ENCODE assay signal across 21 cellular contexts in the genomic region with DNA sequence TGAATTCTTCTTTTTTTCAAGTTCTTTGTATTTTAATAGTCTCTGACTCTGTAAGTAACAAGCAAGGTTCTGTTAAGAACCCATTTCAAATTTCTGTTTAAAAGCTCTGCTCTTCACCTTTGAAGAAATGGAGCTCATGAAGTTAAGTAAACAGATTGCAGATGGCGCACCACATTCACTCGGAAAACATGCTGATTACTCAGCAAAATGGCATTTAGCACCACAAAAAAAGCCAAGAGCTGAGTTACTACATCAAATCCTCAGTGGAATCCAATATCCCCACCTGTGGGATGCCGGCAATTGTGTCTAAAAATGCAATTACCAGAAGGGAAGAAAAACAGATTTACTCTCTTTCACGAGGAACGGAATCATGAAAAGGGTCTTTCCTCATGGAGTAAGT.
DNase-seq lines count a peak whose midpoint lies in the region; ATAC-seq and TF ChIP-seq lines count a peak whose summit lies in the region.
"Had no signal": no experiment of that assay in that cellular context is flagged by ENCODE, and none has a peak within 500 bp of the region (broad histone marks: within the 10 kb centered on the region; RNA-seq: fewer than 3 reads in every experiment).

No MANE protein-coding gene starts in this region.

- H3K9me3 ChIP-seq in RWPE2 (ENCODE audit: severe bottlenecking), result no peaks in the 10 kb centered on the region
- H3K9me3 ChIP-seq in gastrocnemius medialis, result no peaks in the 10 kb centered on the region
- no peaks in the 10 kb centered on the region for H3K9me3 ChIP-seq in lower lobe of right lung
- H3K9me3 ChIP-seq in prostate gland, result no peaks in the 10 kb centered on the region
- H3K9me3 ChIP-seq: BLaER1, testis had no signal

- TF ChIP-seq CTCF in RWPE2 (IDR thresholded peaks at IDR 0.05; ENCODE audit: poor library complexity, severe bottlenecking), result peak; percentile 11
- no peak for TF ChIP-seq CTCF in gastrocnemius medialis (IDR thresholded peaks at IDR 0.05 in 4 of 5, conservative IDR thresholded peaks at IDR 0.05 in 1 of 5)
- no peak for TF ChIP-seq CTCF in lower lobe of right lung (IDR thresholded peaks at IDR 0.05)
- no peak for TF ChIP-seq CTCF in prostate gland (IDR thresholded peaks at IDR 0.05)

- no peak overlapping the region for H3K27ac ChIP-seq in RWPE2 (ENCODE audit: poor library complexity, severe bottlenecking)
- peak overlapping the region; percentile 43 to 79 (median 73) for H3K27ac ChIP-seq in gastrocnemius medialis
- H3K27ac ChIP-seq in lower lobe of right lung, result no peak overlapping the region
- H3K27ac ChIP-seq in prostate gland, result no peak overlapping the region
- H3K27ac ChIP-seq: BLaER1, testis had no signal

- DNase-seq in G401 (ENCODE audit: low spot score) (peak; percentile 15), RWPE2 (ENCODE audit: low spot score) (no peak), fibroblast of peridontal ligament (ENCODE audit: extremely low read depth) (peak; percentile 42), gastrocnemius medialis (no peak), lower lobe of right lung (no peak), prostate gland (ENCODE audit: low spot score) (no peak)
- DNase-seq: activated CD4-positive, alpha-beta memory T cell treated with anti-CD3 and anti-CD28 coated beads, Interleukin-2, amount 10 ng/mL, durations not matched to agents 7 days and 5 days; activated naive CD8-positive, alpha-beta T cell treated with anti-CD3 and anti-CD28 coated beads, Interleukin-2, amount 10 ng/mL, durations not matched to agents 7 days and 5 days; activated T-cell treated with anti-CD3 and anti-CD28 coated beads, Interleukin-2, amount 50 U/mL, for 48 hours; central memory CD4-positive, alpha-beta T cell; effector CD8-positive, alpha-beta T cell; GOT3; left ventricle myocardium superior; NCI-H146; SIG-M5; small intestine; testis had no signal

- H3K36me3 ChIP-seq in RWPE2 (ENCODE audit: low read depth) (no peaks in the 10 kb centered on the region), gastrocnemius medialis (no peaks in the 10 kb centered on the region), lower lobe of right lung (no peaks in the 10 kb centered on the region), prostate gland (no peaks in the 10 kb centered on the region)
- H3K36me3 ChIP-seq: BLaER1 had no signal

- 71% methylated on average over 5 of the region's 5 CpGs for whole genome bisulfite sequencing in prostate gland

- TF ChIP-seq POLR2A in gastrocnemius medialis (IDR thresholded peaks at IDR 0.05), result no peak
- TF ChIP-seq POLR2A in prostate gland (IDR thresholded peaks at IDR 0.05), result no peak

- in situ Hi-C loops in G401 (cut with HindIII; ENCODE audit: low sequenced_read_pairs), result no loop called here
- in situ Hi-C loops in gastrocnemius medialis (cut with MboI; ENCODE audit: low sequenced_read_pairs in 4 of 4), result no loop called here

- H3K4me3 ChIP-seq in RWPE2 (ENCODE audit: severe bottlenecking), result no peak overlapping the region
- H3K4me3 ChIP-seq in gastrocnemius medialis, result no peak overlapping the region
- H3K4me3 ChIP-seq in lower lobe of right lung, result no peak overlapping the region
- no peak overlapping the region for H3K4me3 ChIP-seq in prostate gland
- H3K4me3 ChIP-seq: BLaER1, testis had no signal

- no peaks in the 10 kb centered on the region for H3K27me3 ChIP-seq in RWPE2 (ENCODE audit: insufficient read depth, poor library complexity, severe bottlenecking)
- no peaks in the 10 kb centered on the region for H3K27me3 ChIP-seq in gastrocnemius medialis
- H3K27me3 ChIP-seq in lower lobe of right lung (ENCODE audit: low read depth), result no peaks in the 10 kb centered on the region
- H3K27me3 ChIP-seq in prostate gland (replicated peaks; ENCODE audit: insufficient read depth), result no peaks in the 10 kb centered on the region
- H3K27me3 ChIP-seq: BLaER1, testis had no signal

- ATAC-seq in RWPE2 (ENCODE audit: low read depth) (no peak), gastrocnemius medialis (no peak), HG03565 (IDR thresholded peaks at IDR 0.05; ENCODE audit: unreplicated experiment) (no peak), lower lobe of right lung (no peak), HG03342 (IDR thresholded peaks at IDR 0.05; ENCODE audit: unreplicated experiment) (no peak)
- ATAC-seq: left ventricle myocardium superior, WTC11 had no signal

- intact Hi-C loops in gastrocnemius medialis (cut with DNase I; ENCODE audit: low total_unique reads), result loop anchor here (5.0 kb wide), 1 partner anchor 876 kb away; no protein-coding TSS in a partner anchor
- intact Hi-C loops in lower lobe of right lung (cut with DNase I), result no loop called here
- intact Hi-C loops in prostate gland (cut with DNase I), result no loop called here

- no peaks in the 10 kb centered on the region for H3K4me1 ChIP-seq in RWPE2 (ENCODE audit: insufficient read depth, poor library complexity, severe bottlenecking)
- H3K4me1 ChIP-seq in gastrocnemius medialis, result peaks cover 39 to 53% of the 10 kb centered on the region in 2 donors
- H3K4me1 ChIP-seq in lower lobe of right lung, result no peaks in the 10 kb centered on the region
- H3K4me1 ChIP-seq in prostate gland (replicated peaks), result no peaks in the 10 kb centered on the region
- H3K4me1 ChIP-seq: BLaER1, testis had no signal

Comparison
In these comparisons a context has a peak if more than half of its experiments do, and no peak if none do; other contexts are left out.
1. DNase-seq: peak in G401 (single experiment) and fibroblast of peridontal ligament (single experiment); none in RWPE2 (single experiment), gastrocnemius medialis (0 of 2), lower lobe of right lung (single experiment) and prostate gland (single experiment).
2. H3K27ac ChIP-seq: peak in gastrocnemius medialis (4 of 4); none in RWPE2 (single experiment), lower lobe of right lung (single experiment) and prostate gland (0 of 2).